ENCODE assay signal across 19 cellular contexts in genomic region chr1:160247053-160247452, GRCh38. TPM values are rescaled to one million over a fixed set of nuclear protein-coding genes. Genes with fewer than 3 reads are reported as not detected.
DNase-seq lines count a peak whose midpoint lies in the region; ATAC-seq and TF ChIP-seq lines count a peak whose summit lies in the region.
"Had no signal": no experiment of that assay in that cellular context is flagged by ENCODE, and none has a peak within 500 bp of the region (broad histone marks: within the 10 kb centered on the region; RNA-seq: fewer than 3 reads in every experiment).

No MANE protein-coding gene starts in this region.

- 44 to 52% methylated on average over 1 of the region's 1 CpG for WGBS in body of pancreas, 2 donors

- H3K4me1 ChIP-seq in body of pancreas (peaks cover 68% of the 10 kb centered on the region), parathyroid adenoma (peaks cover 5% of the 10 kb centered on the region), GM23338 (ENCODE audit: insufficient read depth) (peaks cover 5% of the 10 kb centered on the region; the same call in 1 of the 2 replicates), osteoblast (ENCODE audit: insufficient read depth, low read length) (no peaks in the 10 kb centered on the region)

- no peaks in the 10 kb centered on the region for H3K9me3 Mint-ChIP-seq in GM23338
- H3K9me3 Mint-ChIP-seq: CD4-positive, alpha-beta memory T cell had no signal

- H3K4me2 ChIP-seq in parathyroid adenoma (ENCODE audit: low read length) (peak overlapping the region; percentile 19), GM23338 (no peak overlapping the region), osteoblast (ENCODE audit: insufficient read depth, low read length) (no peak overlapping the region)

- H3K9me3 ChIP-seq in body of pancreas, result no peaks in the 10 kb centered on the region
- no peaks in the 10 kb centered on the region for H3K9me3 ChIP-seq in parathyroid adenoma (ENCODE audit: control insufficient read depth, low read length)
- no peaks in the 10 kb centered on the region for H3K9me3 ChIP-seq in osteoblast (ENCODE audit: low read depth, low read length)

- H3K9me2 ChIP-seq in GM23338 (ENCODE audit: insufficient read depth), result no peaks in the 10 kb centered on the region

- TF ChIP-seq CTCF in body of pancreas (IDR thresholded peaks at IDR 0.05) (no peak), parathyroid adenoma (IDR thresholded peaks at IDR 0.05) (no peak), GM23338 (conservative IDR thresholded peaks at IDR 0.05; ENCODE audit: low read depth in 2 of 2) (no peak), osteoblast (IDR thresholded peaks at IDR 0.05; ENCODE audit: extremely low read depth, low read depth, low read length) (no peak)

- peak; percentile 78 for ATAC-seq in body of pancreas
- ATAC-seq in GM21786 (IDR thresholded peaks at IDR 0.05; ENCODE audit: unreplicated experiment), result no peak
- ATAC-seq in GM23338, result no peak
- ATAC-seq: Panc1 had no signal

- H3K27me3 ChIP-seq in body of pancreas, result no peaks in the 10 kb centered on the region
- no peaks in the 10 kb centered on the region for H3K27me3 ChIP-seq in parathyroid adenoma (ENCODE audit: control insufficient read depth, insufficient read depth, low read length)
- no peaks in the 10 kb centered on the region for H3K27me3 ChIP-seq in GM23338 (ENCODE audit: insufficient read depth)
- H3K27me3 ChIP-seq in osteoblast (ENCODE audit: insufficient read depth, low read length), result no peaks in the 10 kb centered on the region

- TF ChIP-seq POLR2A in body of pancreas (IDR thresholded peaks at IDR 0.05), result no peak

- H4K20me1 ChIP-seq in GM23338 (replicated peaks; ENCODE audit: insufficient read depth), result peaks cover 37% of the 10 kb centered on the region
- H4K20me1 ChIP-seq in osteoblast (ENCODE audit: insufficient read depth, low read length), result peaks cover 48% of the 10 kb centered on the region

- no peak overlapping the region for H2AFZ ChIP-seq in parathyroid adenoma
- H2AFZ ChIP-seq in GM23338, result no peak overlapping the region
- H2AFZ ChIP-seq in osteoblast (ENCODE audit: low read length), result no peak overlapping the region

- DNase-seq in NCI-H82 (lab: John Stamatoyannopoulos, UW), result peak; percentile 49
- no peak for DNase-seq in NCI-H82 treated with DMSO at 0.1 percent for 48 hours (lab: John Stamatoyannopoulos, UW; ENCODE audit: unreplicated experiment)
- DNase-seq in body of pancreas, result peak in 3 of 4 donors; percentile 22 to 30 (median 28)
- peak; percentile 26 for DNase-seq in kidney glomerular epithelial cell (lab: John Stamatoyannopoulos, UW)
- no peak for DNase-seq in GM23338 (ENCODE audit: low spot score)
- DNase-seq in osteoblast (ENCODE audit: insufficient read length, low spot score, missing footprints), result no peak
- DNase-seq: 8988T; Calu3; CD4-positive, alpha-beta memory T cell; HCEC 1CT; NCI-H1092; NCI-H146; NCI-H2081; NCI-H510A; NCI-H774; SHP77 had no signal

- H3K36me3 ChIP-seq in body of pancreas (replicated peaks in 1 of 2; ENCODE audit: insufficient read depth in 1 of 2, low read depth in 2 of 2) (no peaks in the 10 kb centered on the region), parathyroid adenoma (ENCODE audit: control insufficient read depth, insufficient read depth, low read length) (no peaks in the 10 kb centered on the region), GM23338 (ENCODE audit: insufficient read depth) (peaks cover 9% of the 10 kb centered on the region), osteoblast (ENCODE audit: insufficient read depth, low read length) (peaks cover 11% of the 10 kb centered on the region)

- H3K79me2 ChIP-seq in parathyroid adenoma (peaks cover 14% of the 10 kb centered on the region), GM23338 (replicated peaks; ENCODE audit: insufficient read depth) (peaks cover 97% of the 10 kb centered on the region), osteoblast (ENCODE audit: insufficient read depth, low read length) (peaks cover 79% of the 10 kb centered on the region)

- H3K4me3 Mint-ChIP-seq in GM23338, result no peak overlapping the region
- H3K4me3 Mint-ChIP-seq: CD4-positive, alpha-beta memory T cell had no signal

- peaks cover 2% of the 10 kb centered on the region for H3K27me3 Mint-ChIP-seq in GM23338 (ENCODE audit: insufficient read depth, low read depth, poor library complexity)
- H3K27me3 Mint-ChIP-seq: CD4-positive, alpha-beta memory T cell had no signal

- no peak overlapping the region for H3K27ac Mint-ChIP-seq in GM23338
- H3K27ac Mint-ChIP-seq: CD4-positive, alpha-beta memory T cell had no signal

- H3K36me3 Mint-ChIP-seq in GM23338 (ENCODE audit: low read depth), result peaks cover 18% of the 10 kb centered on the region

- H3F3A ChIP-seq in GM23338 (replicated peaks; ENCODE audit: low read depth), result no peaks in the 10 kb centered on the region

- H3K27ac ChIP-seq in body of pancreas, result peak overlapping the region in 3 of 4 donors; percentile 66 to 73 (median 71)
- no peak overlapping the region for H3K27ac ChIP-seq in parathyroid adenoma
- H3K27ac ChIP-seq in GM23338 (ENCODE audit: low read depth), result no peak overlapping the region
- no peak overlapping the region for H3K27ac ChIP-seq in osteoblast (ENCODE audit: low read depth, low read length)

- H3K4me3 ChIP-seq in body of pancreas (no peak overlapping the region), parathyroid adenoma (ENCODE audit: low read depth, low read length) (no peak overlapping the region), GM23338 (no peak overlapping the region), osteoblast (ENCODE audit: insufficient read depth, low read length) (no peak overlapping the region)

- no peak overlapping the region for H3K9ac ChIP-seq in parathyroid adenoma

- intact Hi-C loops in body of pancreas (cut with DNase I), result no loop called here

- peaks cover 11% of the 10 kb centered on the region; the same call in 2 of the 3 replicates for H3K4me1 Mint-ChIP-seq in GM23338

TF ChIP-seq in GM23338, 12 proteins besides CTCF, POLR2A, EP300 and RAD21 (continues in another document):
- TF ChIP-seq ETS1 (IDR thresholded peaks at IDR 0.05), result no peak
- no peak for TF ChIP-seq STAT1 (IDR thresholded peaks at IDR 0.05; ENCODE audit: unreplicated experiment)
- no peak for TF ChIP-seq EZH2 (IDR thresholded peaks at IDR 0.05; ENCODE audit: low read depth, unreplicated experiment)

RNA-seq across cellular contexts. Expression of gene DCAF8, which starts 15.3 kb away (rescaled TPM):
- total RNA-seq in body of pancreas (100 to 1,000 TPM; 123 to 190 TPM), osteoblast (107 and 112 TPM in 2 replicates)
- total RNA-seq in GM23338 (2014; rRNA removed; shearing (Covaris generic)), result 84.4 and 104 TPM in 2 replicates
- polyA plus RNA-seq in GM23338 (2016; fragmentation: Nextera tagmentation; extraction: Ambion mirVana), result 44.1 and 55.0 TPM in 2 replicates

RNA-seq across cellular contexts. Expression of gene PEX19, which starts 37.9 kb away (rescaled TPM):
- 10 to 100 TPM; 15.6 to 18.5 TPM for total RNA-seq in body of pancreas
- 56.7 and 84.9 TPM in 2 replicates for total RNA-seq in GM23338 (2014; rRNA removed; shearing (Covaris generic))
- polyA plus RNA-seq in GM23338 (2016; fragmentation: Nextera tagmentation; extraction: Ambion mirVana), result 18.4 and 21.8 TPM in 2 replicates
- 38.0 and 43.3 TPM in 2 replicates for total RNA-seq in osteoblast

RNA-seq across cellular contexts. Expression of gene PEA15, which starts 41.9 kb away (rescaled TPM):
- total RNA-seq in body of pancreas, result 10 to 100 TPM; 21.4 to 23.9 TPM
- total RNA-seq in GM23338 (2014; rRNA removed; shearing (Covaris generic)), result 80.8 and 104 TPM in 2 replicates
- 60.3 and 66.6 TPM in 2 replicates for polyA plus RNA-seq in GM23338 (2016; fragmentation: Nextera tagmentation; extraction: Ambion mirVana)
- total RNA-seq in osteoblast, result 200 and 217 TPM in 2 replicates

RNA-seq across cellular contexts. Expression of gene CASQ1, which starts 56.7 kb away (rescaled TPM):
- total RNA-seq in body of pancreas (not detected), osteoblast (0.29 and 0.36 TPM in 2 replicates)
- total RNA-seq in GM23338 (2014; rRNA removed; shearing (Covaris generic)), result 1.2 and 2.8 TPM in 2 replicates
- 1.0 and 1.1 TPM in 2 replicates for polyA plus RNA-seq in GM23338 (2016; fragmentation: Nextera tagmentation; extraction: Ambion mirVana)
- total RNA-seq: Calu3; CD4-positive, alpha-beta memory T cell had no signal
- polyA plus RNA-seq: CD4-positive, alpha-beta memory T cell had no signal

Comparison
In these comparisons a context has a peak if more than half of its experiments do, and no peak if none do; other contexts are left out.
1. DNase-seq: peak in NCI-H82 (single experiment), body of pancreas (3 of 4) and kidney glomerular epithelial cell (single experiment); none in NCI-H82 treated with DMSO at 0.1 percent for 48 hours (single experiment), GM23338 (single experiment) and osteoblast (single experiment).
2. H3K27ac ChIP-seq: peak in body of pancreas (3 of 4); none in parathyroid adenoma (single experiment), GM23338 (single experiment) and osteoblast (single experiment).